Comparison of ENCODE assay signal across 1 cellular context in the genomic region with DNA sequence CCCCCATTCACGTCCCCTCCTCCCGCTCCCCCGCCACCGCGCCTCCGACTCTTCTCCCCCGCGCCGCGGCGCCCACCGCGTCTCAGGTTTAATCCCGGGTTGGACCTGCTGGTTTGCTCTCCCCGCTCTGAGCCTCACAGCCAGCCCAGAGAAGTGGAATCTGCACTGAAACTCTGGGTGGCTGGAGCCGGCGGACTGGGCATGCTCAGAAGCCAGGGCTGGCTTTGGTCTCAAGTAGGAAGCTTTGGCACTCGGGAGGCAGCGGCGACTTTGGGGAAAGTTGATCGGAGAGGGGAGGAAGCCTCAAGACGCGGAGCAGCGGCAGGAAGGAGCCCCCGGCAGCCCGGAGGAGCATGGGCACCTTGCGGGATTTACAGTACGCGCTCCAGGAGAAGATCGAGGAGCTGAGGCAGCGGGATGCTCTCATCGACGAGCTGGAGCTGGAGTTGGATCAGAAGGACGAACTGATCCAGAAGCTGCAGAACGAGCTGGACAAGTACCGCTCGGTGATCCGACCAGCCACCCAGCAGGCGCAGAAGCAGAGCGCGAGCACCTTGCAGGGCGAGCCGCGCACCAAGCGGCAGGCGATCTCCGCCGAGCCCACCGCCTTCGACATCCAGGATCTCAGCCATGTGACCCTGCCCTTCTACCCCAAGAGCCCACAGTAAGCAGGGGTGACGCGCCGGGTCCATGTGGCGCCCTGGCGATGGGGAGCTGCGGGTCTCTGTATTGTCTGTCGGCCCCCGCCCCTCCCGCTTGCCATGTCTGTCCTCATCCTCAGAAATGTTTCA.
TF ChIP-seq lines count a peak whose summit lies in the region.

A gene (plus strand): TSS at position 250 of the 791 bp plus-strand sequence.

TF ChIP-seq in WTC11, 78 proteins besides CTCF, POLR2A, EP300 and RAD21 (continued from another document and continues in another):
- TF ChIP-seq, protein P1, sequence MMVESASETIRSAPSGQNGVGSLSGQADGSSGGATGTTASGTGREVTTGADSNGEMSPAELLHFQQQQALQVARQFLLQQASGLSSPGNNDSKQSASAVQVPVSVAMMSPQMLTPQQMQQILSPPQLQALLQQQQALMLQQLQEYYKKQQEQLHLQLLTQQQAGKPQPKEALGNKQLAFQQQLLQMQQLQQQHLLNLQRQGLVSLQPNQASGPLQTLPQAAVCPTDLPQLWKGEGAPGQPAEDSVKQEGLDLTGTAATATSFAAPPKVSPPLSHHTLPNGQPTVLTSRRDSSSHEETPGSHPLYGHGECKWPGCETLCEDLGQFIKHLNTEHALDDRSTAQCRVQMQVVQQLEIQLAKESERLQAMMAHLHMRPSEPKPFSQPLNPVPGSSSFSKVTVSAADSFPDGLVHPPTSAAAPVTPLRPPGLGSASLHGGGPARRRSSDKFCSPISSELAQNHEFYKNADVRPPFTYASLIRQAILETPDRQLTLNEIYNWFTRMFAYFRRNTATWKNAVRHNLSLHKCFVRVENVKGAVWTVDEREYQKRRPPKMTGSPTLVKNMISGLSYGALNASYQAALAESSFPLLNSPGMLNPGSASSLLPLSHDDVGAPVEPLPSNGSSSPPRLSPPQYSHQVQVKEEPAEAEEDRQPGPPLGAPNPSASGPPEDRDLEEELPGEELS (CRISPR knock-in tag; IDR thresholded peaks at IDR 0.05), result no peak; the same call in 1 of the 2 replicates
- TF ChIP-seq FOXJ3 (CRISPR knock-in tag; IDR thresholded peaks at IDR 0.05; ENCODE audit: borderline replicate concordance) (no peak), ELF4 (CRISPR knock-in tag; IDR thresholded peaks at IDR 0.05; ENCODE audit: low read depth) (no peak), NFE2L1 (CRISPR knock-in tag; IDR thresholded peaks at IDR 0.05) (peak; percentile 74; the same call in 1 of the 2 replicates), NR1H2 (CRISPR knock-in tag; IDR thresholded peaks at IDR 0.05) (no peak), RORB (CRISPR knock-in tag; IDR thresholded peaks at IDR 0.05) (no peak), FOXP1 (CRISPR knock-in tag; IDR thresholded peaks at IDR 0.05; ENCODE audit: borderline replicate concordance) (peak; percentile 65; the same call in 1 of the 2 replicates), ETV6 (CRISPR knock-in tag; IDR thresholded peaks at IDR 0.05) (no peak; the same call in 1 of the 2 replicates), NFYB (CRISPR knock-in tag; conservative IDR thresholded peaks at IDR 0.05; ENCODE audit: low read depth) (0 out of 2 replicates have a peak, but pooled peaks have one; percentile 8), CREB1 (CRISPR knock-in tag; IDR thresholded peaks at IDR 0.05) (no peak; the same call in 1 of the 2 replicates)
- TF ChIP-seq, protein P2, sequence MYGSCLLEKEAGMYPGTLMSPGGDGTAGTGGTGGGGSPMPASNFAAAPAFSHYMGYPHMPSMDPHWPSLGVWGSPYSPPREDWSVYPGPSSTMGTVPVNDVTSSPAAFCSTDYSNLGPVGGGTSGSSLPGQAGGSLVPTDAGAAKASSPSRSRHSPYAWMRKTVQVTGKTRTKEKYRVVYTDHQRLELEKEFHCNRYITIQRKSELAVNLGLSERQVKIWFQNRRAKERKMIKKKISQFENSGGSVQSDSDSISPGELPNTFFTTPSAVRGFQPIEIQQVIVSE (CRISPR knock-in tag; IDR thresholded peaks at IDR 0.05; ENCODE audit: borderline replicate concordance), result no peak
- TF ChIP-seq, protein P3, sequence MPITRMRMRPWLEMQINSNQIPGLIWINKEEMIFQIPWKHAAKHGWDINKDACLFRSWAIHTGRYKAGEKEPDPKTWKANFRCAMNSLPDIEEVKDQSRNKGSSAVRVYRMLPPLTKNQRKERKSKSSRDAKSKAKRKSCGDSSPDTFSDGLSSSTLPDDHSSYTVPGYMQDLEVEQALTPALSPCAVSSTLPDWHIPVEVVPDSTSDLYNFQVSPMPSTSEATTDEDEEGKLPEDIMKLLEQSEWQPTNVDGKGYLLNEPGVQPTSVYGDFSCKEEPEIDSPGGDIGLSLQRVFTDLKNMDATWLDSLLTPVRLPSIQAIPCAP (CRISPR knock-in tag; IDR thresholded peaks at IDR 0.05), result no peak
- TF ChIP-seq, protein P4, sequence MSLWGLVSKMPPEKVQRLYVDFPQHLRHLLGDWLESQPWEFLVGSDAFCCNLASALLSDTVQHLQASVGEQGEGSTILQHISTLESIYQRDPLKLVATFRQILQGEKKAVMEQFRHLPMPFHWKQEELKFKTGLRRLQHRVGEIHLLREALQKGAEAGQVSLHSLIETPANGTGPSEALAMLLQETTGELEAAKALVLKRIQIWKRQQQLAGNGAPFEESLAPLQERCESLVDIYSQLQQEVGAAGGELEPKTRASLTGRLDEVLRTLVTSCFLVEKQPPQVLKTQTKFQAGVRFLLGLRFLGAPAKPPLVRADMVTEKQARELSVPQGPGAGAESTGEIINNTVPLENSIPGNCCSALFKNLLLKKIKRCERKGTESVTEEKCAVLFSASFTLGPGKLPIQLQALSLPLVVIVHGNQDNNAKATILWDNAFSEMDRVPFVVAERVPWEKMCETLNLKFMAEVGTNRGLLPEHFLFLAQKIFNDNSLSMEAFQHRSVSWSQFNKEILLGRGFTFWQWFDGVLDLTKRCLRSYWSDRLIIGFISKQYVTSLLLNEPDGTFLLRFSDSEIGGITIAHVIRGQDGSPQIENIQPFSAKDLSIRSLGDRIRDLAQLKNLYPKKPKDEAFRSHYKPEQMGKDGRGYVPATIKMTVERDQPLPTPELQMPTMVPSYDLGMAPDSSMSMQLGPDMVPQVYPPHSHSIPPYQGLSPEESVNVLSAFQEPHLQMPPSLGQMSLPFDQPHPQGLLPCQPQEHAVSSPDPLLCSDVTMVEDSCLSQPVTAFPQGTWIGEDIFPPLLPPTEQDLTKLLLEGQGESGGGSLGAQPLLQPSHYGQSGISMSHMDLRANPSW (CRISPR knock-in tag; conservative IDR thresholded peaks at IDR 0.05; ENCODE audit: low read depth), result no peak
- TF ChIP-seq, protein P5, sequence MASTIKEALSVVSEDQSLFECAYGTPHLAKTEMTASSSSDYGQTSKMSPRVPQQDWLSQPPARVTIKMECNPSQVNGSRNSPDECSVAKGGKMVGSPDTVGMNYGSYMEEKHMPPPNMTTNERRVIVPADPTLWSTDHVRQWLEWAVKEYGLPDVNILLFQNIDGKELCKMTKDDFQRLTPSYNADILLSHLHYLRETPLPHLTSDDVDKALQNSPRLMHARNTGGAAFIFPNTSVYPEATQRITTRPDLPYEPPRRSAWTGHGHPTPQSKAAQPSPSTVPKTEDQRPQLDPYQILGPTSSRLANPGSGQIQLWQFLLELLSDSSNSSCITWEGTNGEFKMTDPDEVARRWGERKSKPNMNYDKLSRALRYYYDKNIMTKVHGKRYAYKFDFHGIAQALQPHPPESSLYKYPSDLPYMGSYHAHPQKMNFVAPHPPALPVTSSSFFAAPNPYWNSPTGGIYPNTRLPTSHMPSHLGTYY (CRISPR knock-in tag; IDR thresholded peaks at IDR 0.05), result no peak
- TF ChIP-seq, protein P6, sequence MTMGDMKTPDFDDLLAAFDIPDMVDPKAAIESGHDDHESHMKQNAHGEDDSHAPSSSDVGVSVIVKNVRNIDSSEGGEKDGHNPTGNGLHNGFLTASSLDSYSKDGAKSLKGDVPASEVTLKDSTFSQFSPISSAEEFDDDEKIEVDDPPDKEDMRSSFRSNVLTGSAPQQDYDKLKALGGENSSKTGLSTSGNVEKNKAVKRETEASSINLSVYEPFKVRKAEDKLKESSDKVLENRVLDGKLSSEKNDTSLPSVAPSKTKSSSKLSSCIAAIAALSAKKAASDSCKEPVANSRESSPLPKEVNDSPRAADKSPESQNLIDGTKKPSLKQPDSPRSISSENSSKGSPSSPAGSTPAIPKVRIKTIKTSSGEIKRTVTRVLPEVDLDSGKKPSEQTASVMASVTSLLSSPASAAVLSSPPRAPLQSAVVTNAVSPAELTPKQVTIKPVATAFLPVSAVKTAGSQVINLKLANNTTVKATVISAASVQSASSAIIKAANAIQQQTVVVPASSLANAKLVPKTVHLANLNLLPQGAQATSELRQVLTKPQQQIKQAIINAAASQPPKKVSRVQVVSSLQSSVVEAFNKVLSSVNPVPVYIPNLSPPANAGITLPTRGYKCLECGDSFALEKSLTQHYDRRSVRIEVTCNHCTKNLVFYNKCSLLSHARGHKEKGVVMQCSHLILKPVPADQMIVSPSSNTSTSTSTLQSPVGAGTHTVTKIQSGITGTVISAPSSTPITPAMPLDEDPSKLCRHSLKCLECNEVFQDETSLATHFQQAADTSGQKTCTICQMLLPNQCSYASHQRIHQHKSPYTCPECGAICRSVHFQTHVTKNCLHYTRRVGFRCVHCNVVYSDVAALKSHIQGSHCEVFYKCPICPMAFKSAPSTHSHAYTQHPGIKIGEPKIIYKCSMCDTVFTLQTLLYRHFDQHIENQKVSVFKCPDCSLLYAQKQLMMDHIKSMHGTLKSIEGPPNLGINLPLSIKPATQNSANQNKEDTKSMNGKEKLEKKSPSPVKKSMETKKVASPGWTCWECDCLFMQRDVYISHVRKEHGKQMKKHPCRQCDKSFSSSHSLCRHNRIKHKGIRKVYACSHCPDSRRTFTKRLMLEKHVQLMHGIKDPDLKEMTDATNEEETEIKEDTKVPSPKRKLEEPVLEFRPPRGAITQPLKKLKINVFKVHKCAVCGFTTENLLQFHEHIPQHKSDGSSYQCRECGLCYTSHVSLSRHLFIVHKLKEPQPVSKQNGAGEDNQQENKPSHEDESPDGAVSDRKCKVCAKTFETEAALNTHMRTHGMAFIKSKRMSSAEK (CRISPR knock-in tag; IDR thresholded peaks at IDR 0.05; ENCODE audit: borderline replicate concordance), result no peak
- TF ChIP-seq, protein P7, sequence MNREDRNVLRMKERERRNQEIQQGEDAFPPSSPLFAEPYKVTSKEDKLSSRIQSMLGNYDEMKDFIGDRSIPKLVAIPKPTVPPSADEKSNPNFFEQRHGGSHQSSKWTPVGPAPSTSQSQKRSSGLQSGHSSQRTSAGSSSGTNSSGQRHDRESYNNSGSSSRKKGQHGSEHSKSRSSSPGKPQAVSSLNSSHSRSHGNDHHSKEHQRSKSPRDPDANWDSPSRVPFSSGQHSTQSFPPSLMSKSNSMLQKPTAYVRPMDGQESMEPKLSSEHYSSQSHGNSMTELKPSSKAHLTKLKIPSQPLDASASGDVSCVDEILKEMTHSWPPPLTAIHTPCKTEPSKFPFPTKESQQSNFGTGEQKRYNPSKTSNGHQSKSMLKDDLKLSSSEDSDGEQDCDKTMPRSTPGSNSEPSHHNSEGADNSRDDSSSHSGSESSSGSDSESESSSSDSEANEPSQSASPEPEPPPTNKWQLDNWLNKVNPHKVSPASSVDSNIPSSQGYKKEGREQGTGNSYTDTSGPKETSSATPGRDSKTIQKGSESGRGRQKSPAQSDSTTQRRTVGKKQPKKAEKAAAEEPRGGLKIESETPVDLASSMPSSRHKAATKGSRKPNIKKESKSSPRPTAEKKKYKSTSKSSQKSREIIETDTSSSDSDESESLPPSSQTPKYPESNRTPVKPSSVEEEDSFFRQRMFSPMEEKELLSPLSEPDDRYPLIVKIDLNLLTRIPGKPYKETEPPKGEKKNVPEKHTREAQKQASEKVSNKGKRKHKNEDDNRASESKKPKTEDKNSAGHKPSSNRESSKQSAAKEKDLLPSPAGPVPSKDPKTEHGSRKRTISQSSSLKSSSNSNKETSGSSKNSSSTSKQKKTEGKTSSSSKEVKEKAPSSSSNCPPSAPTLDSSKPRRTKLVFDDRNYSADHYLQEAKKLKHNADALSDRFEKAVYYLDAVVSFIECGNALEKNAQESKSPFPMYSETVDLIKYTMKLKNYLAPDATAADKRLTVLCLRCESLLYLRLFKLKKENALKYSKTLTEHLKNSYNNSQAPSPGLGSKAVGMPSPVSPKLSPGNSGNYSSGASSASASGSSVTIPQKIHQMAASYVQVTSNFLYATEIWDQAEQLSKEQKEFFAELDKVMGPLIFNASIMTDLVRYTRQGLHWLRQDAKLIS (CRISPR knock-in tag; IDR thresholded peaks at IDR 0.05; ENCODE audit: borderline replicate concordance), result no peak
- TF ChIP-seq, protein P8, sequence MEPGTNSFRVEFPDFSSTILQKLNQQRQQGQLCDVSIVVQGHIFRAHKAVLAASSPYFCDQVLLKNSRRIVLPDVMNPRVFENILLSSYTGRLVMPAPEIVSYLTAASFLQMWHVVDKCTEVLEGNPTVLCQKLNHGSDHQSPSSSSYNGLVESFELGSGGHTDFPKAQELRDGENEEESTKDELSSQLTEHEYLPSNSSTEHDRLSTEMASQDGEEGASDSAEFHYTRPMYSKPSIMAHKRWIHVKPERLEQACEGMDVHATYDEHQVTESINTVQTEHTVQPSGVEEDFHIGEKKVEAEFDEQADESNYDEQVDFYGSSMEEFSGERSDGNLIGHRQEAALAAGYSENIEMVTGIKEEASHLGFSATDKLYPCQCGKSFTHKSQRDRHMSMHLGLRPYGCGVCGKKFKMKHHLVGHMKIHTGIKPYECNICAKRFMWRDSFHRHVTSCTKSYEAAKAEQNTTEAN (CRISPR knock-in tag; IDR thresholded peaks at IDR 0.05), result peak; percentile 79; the same call in 1 of the 2 replicates
- TF ChIP-seq, protein P9, sequence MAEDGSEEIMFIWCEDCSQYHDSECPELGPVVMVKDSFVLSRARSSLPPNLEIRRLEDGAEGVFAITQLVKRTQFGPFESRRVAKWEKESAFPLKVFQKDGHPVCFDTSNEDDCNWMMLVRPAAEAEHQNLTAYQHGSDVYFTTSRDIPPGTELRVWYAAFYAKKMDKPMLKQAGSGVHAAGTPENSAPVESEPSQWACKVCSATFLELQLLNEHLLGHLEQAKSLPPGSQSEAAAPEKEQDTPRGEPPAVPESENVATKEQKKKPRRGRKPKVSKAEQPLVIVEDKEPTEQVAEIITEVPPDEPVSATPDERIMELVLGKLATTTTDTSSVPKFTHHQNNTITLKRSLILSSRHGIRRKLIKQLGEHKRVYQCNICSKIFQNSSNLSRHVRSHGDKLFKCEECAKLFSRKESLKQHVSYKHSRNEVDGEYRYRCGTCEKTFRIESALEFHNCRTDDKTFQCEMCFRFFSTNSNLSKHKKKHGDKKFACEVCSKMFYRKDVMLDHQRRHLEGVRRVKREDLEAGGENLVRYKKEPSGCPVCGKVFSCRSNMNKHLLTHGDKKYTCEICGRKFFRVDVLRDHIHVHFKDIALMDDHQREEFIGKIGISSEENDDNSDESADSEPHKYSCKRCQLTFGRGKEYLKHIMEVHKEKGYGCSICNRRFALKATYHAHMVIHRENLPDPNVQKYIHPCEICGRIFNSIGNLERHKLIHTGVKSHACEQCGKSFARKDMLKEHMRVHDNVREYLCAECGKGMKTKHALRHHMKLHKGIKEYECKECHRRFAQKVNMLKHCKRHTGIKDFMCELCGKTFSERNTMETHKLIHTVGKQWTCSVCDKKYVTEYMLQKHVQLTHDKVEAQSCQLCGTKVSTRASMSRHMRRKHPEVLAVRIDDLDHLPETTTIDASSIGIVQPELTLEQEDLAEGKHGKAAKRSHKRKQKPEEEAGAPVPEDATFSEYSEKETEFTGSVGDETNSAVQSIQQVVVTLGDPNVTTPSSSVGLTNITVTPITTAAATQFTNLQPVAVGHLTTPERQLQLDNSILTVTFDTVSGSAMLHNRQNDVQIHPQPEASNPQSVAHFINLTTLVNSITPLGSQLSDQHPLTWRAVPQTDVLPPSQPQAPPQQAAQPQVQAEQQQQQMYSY (CRISPR knock-in tag; IDR thresholded peaks at IDR 0.05), result no peak
- TF ChIP-seq, protein P10, sequence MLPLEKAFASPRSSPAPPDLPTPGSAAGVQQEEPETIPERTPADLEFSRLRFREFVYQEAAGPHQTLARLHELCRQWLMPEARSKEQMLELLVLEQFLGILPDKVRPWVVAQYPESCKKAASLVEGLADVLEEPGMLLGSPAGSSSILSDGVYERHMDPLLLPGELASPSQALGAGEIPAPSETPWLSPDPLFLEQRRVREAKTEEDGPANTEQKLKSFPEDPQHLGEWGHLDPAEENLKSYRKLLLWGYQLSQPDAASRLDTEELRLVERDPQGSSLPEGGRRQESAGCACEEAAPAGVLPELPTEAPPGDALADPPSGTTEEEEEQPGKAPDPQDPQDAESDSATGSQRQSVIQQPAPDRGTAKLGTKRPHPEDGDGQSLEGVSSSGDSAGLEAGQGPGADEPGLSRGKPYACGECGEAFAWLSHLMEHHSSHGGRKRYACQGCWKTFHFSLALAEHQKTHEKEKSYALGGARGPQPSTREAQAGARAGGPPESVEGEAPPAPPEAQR (CRISPR knock-in tag; IDR thresholded peaks at IDR 0.05), result no peak
- TF ChIP-seq, protein P11, sequence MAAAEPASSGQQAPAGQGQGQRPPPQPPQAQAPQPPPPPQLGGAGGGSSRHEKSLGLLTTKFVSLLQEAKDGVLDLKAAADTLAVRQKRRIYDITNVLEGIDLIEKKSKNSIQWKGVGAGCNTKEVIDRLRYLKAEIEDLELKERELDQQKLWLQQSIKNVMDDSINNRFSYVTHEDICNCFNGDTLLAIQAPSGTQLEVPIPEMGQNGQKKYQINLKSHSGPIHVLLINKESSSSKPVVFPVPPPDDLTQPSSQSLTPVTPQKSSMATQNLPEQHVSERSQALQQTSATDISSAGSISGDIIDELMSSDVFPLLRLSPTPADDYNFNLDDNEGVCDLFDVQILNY (CRISPR knock-in tag; IDR thresholded peaks at IDR 0.05), result no peak
